Comparison of ENCODE assay signal across 12 cellular contexts in genomic region chr1:56527548-56528302, GRCh38. TPM values are rescaled to one million over a fixed set of nuclear protein-coding genes. Genes with fewer than 3 reads are reported as not detected.
DNase-seq lines count a peak whose midpoint lies in the region; ATAC-seq and TF ChIP-seq lines count a peak whose summit lies in the region.
"Had no signal": no experiment of that assay in that cellular context is flagged by ENCODE, and none has a peak within 500 bp of the region (broad histone marks: within the 10 kb centered on the region; RNA-seq: fewer than 3 reads in every experiment).

No MANE protein-coding gene starts in this region.

- H3K4me2 ChIP-seq in neural progenitor cell, result peak overlapping the region; percentile 45

- peak overlapping the region; percentile 59 for H3K27ac ChIP-seq in neural progenitor cell

- H3K79me2 ChIP-seq in neural progenitor cell (ENCODE audit: low read depth), result peaks cover 98% of the 10 kb centered on the region

- no peak for ATAC-seq in GM21717 (IDR thresholded peaks at IDR 0.05; ENCODE audit: unreplicated experiment)
- ATAC-seq in GM18520 (IDR thresholded peaks at IDR 0.05; ENCODE audit: unreplicated experiment), result no peak
- ATAC-seq: activated CD4-positive, CD25-positive, alpha-beta regulatory T cell treated with anti-CD3 and anti-CD28 coated beads, Interleukin-2, amount 50 U/mL, for 24 hours had no signal

- H3K27me3 ChIP-seq in HAP-1 (ENCODE audit: low read depth), result no peaks in the 10 kb centered on the region
- no peaks in the 10 kb centered on the region for H3K27me3 ChIP-seq in neural progenitor cell

- H3K36me3 ChIP-seq in HAP-1 (replicated peaks) (no peaks in the 10 kb centered on the region), neural progenitor cell (peaks cover 10% of the 10 kb centered on the region)

- H3K9ac ChIP-seq in neural progenitor cell, result no peak overlapping the region

- H4K20me1 ChIP-seq in neural progenitor cell (ENCODE audit: low read depth), result peaks cover 48% of the 10 kb centered on the region

- H2AFZ ChIP-seq in neural progenitor cell (replicated peaks), result no peak overlapping the region

- no peak overlapping the region for H3K4me3 ChIP-seq in HAP-1
- H3K4me3 ChIP-seq in neural progenitor cell, result no peak overlapping the region

- H3K27ac Mint-ChIP-seq in brain (peak overlapping the region; percentile 55 to 92 (median 76)), neural progenitor cell (peak overlapping the region; percentile 40)
- H3K27ac Mint-ChIP-seq: activated naive CD4-positive, alpha-beta T cell treated with anti-CD3 and anti-CD28 coated beads, Interleukin-2, amount 10 ng/mL, durations not matched to agents 7 days and 5 days had no signal

- peaks cover 20% of the 10 kb centered on the region for H3K36me3 Mint-ChIP-seq in brain
- peaks cover 29% of the 10 kb centered on the region for H3K36me3 Mint-ChIP-seq in neural progenitor cell
- H3K36me3 Mint-ChIP-seq: activated naive CD4-positive, alpha-beta T cell treated with anti-CD3 and anti-CD28 coated beads, Interleukin-2, amount 10 ng/mL, durations not matched to agents 7 days and 5 days had no signal

- no peaks in the 10 kb centered on the region for H3F3A ChIP-seq in neural progenitor cell (ENCODE audit: low read depth)

- H3K9me3 Mint-ChIP-seq in brain, result no peaks in the 10 kb centered on the region
- H3K9me3 Mint-ChIP-seq in neural progenitor cell, result no peaks in the 10 kb centered on the region
- H3K9me3 Mint-ChIP-seq: activated naive CD4-positive, alpha-beta T cell treated with anti-CD3 and anti-CD28 coated beads, Interleukin-2, amount 10 ng/mL, durations not matched to agents 7 days and 5 days had no signal

- H3K4me1 ChIP-seq in HAP-1 (peaks cover 41% of the 10 kb centered on the region), neural progenitor cell (peaks cover 36% of the 10 kb centered on the region)

- H3K4me3 Mint-ChIP-seq in brain (peak overlapping the region; percentile 32 to 57 (median 41)), neural progenitor cell (no peak overlapping the region)
- H3K4me3 Mint-ChIP-seq: activated naive CD4-positive, alpha-beta T cell treated with anti-CD3 and anti-CD28 coated beads, Interleukin-2, amount 10 ng/mL, durations not matched to agents 7 days and 5 days had no signal

- H3K4me1 Mint-ChIP-seq in brain (peaks cover 13% of the 10 kb centered on the region), neural progenitor cell (peaks cover 34% of the 10 kb centered on the region)

- H3K9me3 ChIP-seq in HAP-1, result no peaks in the 10 kb centered on the region
- H3K9me3 ChIP-seq in neural progenitor cell (ENCODE audit: low read depth), result no peaks in the 10 kb centered on the region

- DNase-seq in HAP-1 (ENCODE audit: low spot score in 2 of 2) (peak; percentile 84 to 85), NCI-H2029 treated with DMSO at 0.1 percent for 48 hours (lab: John Stamatoyannopoulos, UW) (peak; percentile 89), neural progenitor cell (ENCODE audit: low spot score) (no peak), ureter (ENCODE audit: low spot score) (no peak), cerebellar nuclear complex (lab: John Stamatoyannopoulos, UW) (no peak)
- DNase-seq: activated naive CD4-positive, alpha-beta T cell treated with anti-CD3 and anti-CD28 coated beads, Interleukin-2, amount 10 ng/mL, durations not matched to agents 7 days and 5 days; effector memory CD4-positive, alpha-beta T cell; H7 had no signal

- H3K27me3 Mint-ChIP-seq in brain, result no peaks in the 10 kb centered on the region
- no peaks in the 10 kb centered on the region for H3K27me3 Mint-ChIP-seq in neural progenitor cell (ENCODE audit: insufficient read depth, low read depth)
- H3K27me3 Mint-ChIP-seq: activated naive CD4-positive, alpha-beta T cell treated with anti-CD3 and anti-CD28 coated beads, Interleukin-2, amount 10 ng/mL, durations not matched to agents 7 days and 5 days had no signal

- no peak for TF ChIP-seq CTCF in brain (conservative IDR thresholded peaks at IDR 0.05)
- no peak for TF ChIP-seq CTCF in neural progenitor cell (IDR thresholded peaks at IDR 0.05)

- in situ Hi-C loops in HAP-1 (cut with MboI; ENCODE audit: low sequenced_read_pairs), result no loop called here

RNA-seq across cellular contexts. Expression of gene PLPP3, which starts 51.6 kb away (rescaled TPM):
- polyA plus RNA-seq in brain (ENCODE audit: insufficient read depth, low read depth, low replicate concordance), result 54.2 TPM
- total RNA-seq in neural progenitor cell (ENCODE audit: low replicate concordance) (28.5 and 32.8 TPM in 2 replicates), ureter (109 TPM)

Comparison
In these comparisons a context has a peak if more than half of its experiments do, and no peak if none do; other contexts are left out.
1. DNase-seq: peak in HAP-1 (2 of 2) and NCI-H2029 treated with DMSO at 0.1 percent for 48 hours (single experiment); none in neural progenitor cell (single experiment), ureter (single experiment) and cerebellar nuclear complex (0 of 2).